Comparison of ENCODE assay signal across 22 cellular contexts in the genomic region with DNA sequence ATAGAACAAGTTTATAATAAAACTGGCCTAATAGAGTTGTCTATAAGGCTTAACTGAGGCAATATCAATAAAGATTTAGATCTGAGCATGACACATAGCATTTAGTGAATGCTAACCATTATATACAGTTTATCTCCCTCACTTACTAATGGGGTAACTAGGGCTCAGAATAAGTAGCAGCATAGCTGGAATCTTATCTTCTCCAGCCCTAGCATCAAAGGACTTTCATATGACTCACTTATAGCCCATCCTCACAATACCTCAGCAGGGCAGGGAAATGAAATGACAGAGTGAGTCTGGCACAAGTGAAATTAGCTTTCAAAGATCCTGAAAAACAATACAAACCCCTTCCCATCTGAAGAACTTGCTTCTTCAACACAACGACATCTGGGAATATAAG.
A peak's percentile ranks its signal among the peaks of the same experiment; 100 is the strongest.
DNase-seq lines count a peak whose midpoint lies in the region; ATAC-seq, FAIRE-seq and TF ChIP-seq lines count a peak whose summit lies in the region.
"Had no signal": no experiment of that assay in that cellular context is flagged by ENCODE, and none has a peak within 500 bp of the region (broad histone marks: within the 10 kb centered on the region; RNA-seq: fewer than 3 reads in every experiment).

No MANE protein-coding gene starts in this region.

- H3K4me1 Mint-ChIP-seq in astrocyte (ENCODE audit: low read depth, unreplicated experiment): no peaks in the 10 kb centered on the region
- no peaks in the 10 kb centered on the region for H3K4me1 Mint-ChIP-seq in stimulated activated naive CD8-positive, alpha-beta T cell treated with anti-CD3 and anti-CD28 coated beads, Interleukin-15, amount 100 ng/mL, for 72 hours
- H3K4me1 Mint-ChIP-seq in activated naive CD8-positive, alpha-beta T cell treated with anti-CD3 and anti-CD28 coated beads for 36 hours: no peaks in the 10 kb centered on the region

- H3K56ac ChIP-seq in mesendoderm (ENCODE audit: low read length): no peak overlapping the region

- H3K4me2 ChIP-seq in astrocyte (ENCODE audit: low read length): no peak overlapping the region
- no peak overlapping the region for H3K4me2 ChIP-seq in mesendoderm (ENCODE audit: low read length)

- no peak overlapping the region for H2AK5ac ChIP-seq in mesendoderm (ENCODE audit: low read length)

- DNase-seq in Daoy (ENCODE audit: low read depth): peak; percentile 6
- peak; percentile 40 for DNase-seq in NCI-H226
- DNase-seq in astrocyte (ENCODE audit: low read depth): peak; percentile 60
- peak; percentile 23 for DNase-seq in mesendoderm
- no peak for DNase-seq in NCI-H146 (lab: John Stamatoyannopoulos, UW)
- DNase-seq in stimulated activated naive CD8-positive, alpha-beta T cell treated with anti-CD3 and anti-CD28 coated beads, Interleukin-15, amount 100 ng/mL, for 72 hours: no peak
- no peak for DNase-seq in activated naive CD8-positive, alpha-beta T cell treated with anti-CD3 and anti-CD28 coated beads for 36 hours
- DNase-seq: ACHN; AML-193; Caco-2; CD4-positive, alpha-beta T cell; GDM1; GOT3; H7 had no signal

- no peak overlapping the region for H4K8ac ChIP-seq in mesendoderm (ENCODE audit: low read depth, low read length)

- no peak for ATAC-seq in stimulated activated naive CD8-positive, alpha-beta T cell treated with anti-CD3 and anti-CD28 coated beads, Interleukin-15, amount 100 ng/mL, for 72 hours
- ATAC-seq in GM19463 (IDR thresholded peaks at IDR 0.05; ENCODE audit: unreplicated experiment): no peak
- ATAC-seq: HepG2 had no signal

- no peaks in the 10 kb centered on the region for H3K79me1 ChIP-seq in mesendoderm (ENCODE audit: low read length)

- H2BK120ac ChIP-seq in mesendoderm (ENCODE audit: low read depth, low read length): no peak overlapping the region

- WGBS in mesendoderm (ENCODE audit: extremely low coverage, insufficient coverage, low lambda C conversion rate): no CpG with 5 or more reads among the region's 1 CpG

- H3K18ac ChIP-seq in mesendoderm (ENCODE audit: low read length): no peak overlapping the region

- FAIRE-seq in astrocyte (lab: Jason Lieb, UNC): no peak
- FAIRE-seq: A204.1, D721Med, GM12892, GM18507 had no signal

- H3K23ac ChIP-seq in mesendoderm (ENCODE audit: low read length): no peak overlapping the region

- H3K27me3 ChIP-seq in astrocyte (ENCODE audit: insufficient read depth, low read length) (no peaks in the 10 kb centered on the region), mesendoderm (ENCODE audit: insufficient read depth, low read length, poor library complexity) (no peaks in the 10 kb centered on the region)

- H3K79me2 ChIP-seq in astrocyte (ENCODE audit: insufficient read depth, low read length) (no peaks in the 10 kb centered on the region), mesendoderm (ENCODE audit: control insufficient read depth, insufficient read depth, low read length) (no peaks in the 10 kb centered on the region)

- H3K36me3 ChIP-seq in astrocyte (ENCODE audit: insufficient read depth, low read length): no peaks in the 10 kb centered on the region
- H3K36me3 ChIP-seq in mesendoderm (ENCODE audit: control insufficient read depth, insufficient read depth, low read length): no peaks in the 10 kb centered on the region

- H3K4me1 ChIP-seq in astrocyte (ENCODE audit: insufficient read depth, low read length) (peaks cover 7% of the 10 kb centered on the region), mesendoderm (ENCODE audit: control insufficient read depth, low read depth, low read length) (no peaks in the 10 kb centered on the region)

- H2BK15ac ChIP-seq in mesendoderm (replicated peaks; ENCODE audit: low read depth): no peak overlapping the region

- H3K27ac ChIP-seq in astrocyte (ENCODE audit: low read depth, low read length): no peak overlapping the region
- no peak overlapping the region for H3K27ac ChIP-seq in mesendoderm (ENCODE audit: low read depth, low read length)
- H3K27ac ChIP-seq: C4-2B had no signal

- H3K4me3 ChIP-seq in astrocyte (ENCODE audit: insufficient read depth, low read depth, low read length) (no peak overlapping the region), mesendoderm (ENCODE audit: low read length) (no peak overlapping the region)

- no peak overlapping the region for H4K5ac ChIP-seq in mesendoderm (ENCODE audit: low read length)

- H3K27me3 Mint-ChIP-seq in astrocyte (ENCODE audit: low read depth, unreplicated experiment): no peaks in the 10 kb centered on the region
- no peaks in the 10 kb centered on the region for H3K27me3 Mint-ChIP-seq in stimulated activated naive CD8-positive, alpha-beta T cell treated with anti-CD3 and anti-CD28 coated beads, Interleukin-15, amount 100 ng/mL, for 72 hours
- peaks cover 9% of the 10 kb centered on the region for H3K27me3 Mint-ChIP-seq in activated naive CD8-positive, alpha-beta T cell treated with anti-CD3 and anti-CD28 coated beads for 36 hours
- H3K27me3 Mint-ChIP-seq: CD4-positive, alpha-beta T cell had no signal

- H3K9me3 Mint-ChIP-seq in astrocyte (ENCODE audit: unreplicated experiment): no peaks in the 10 kb centered on the region
- H3K9me3 Mint-ChIP-seq in stimulated activated naive CD8-positive, alpha-beta T cell treated with anti-CD3 and anti-CD28 coated beads, Interleukin-15, amount 100 ng/mL, for 72 hours: no peaks in the 10 kb centered on the region
- H3K9me3 Mint-ChIP-seq in activated naive CD8-positive, alpha-beta T cell treated with anti-CD3 and anti-CD28 coated beads for 36 hours: peaks cover 1% of the 10 kb centered on the region
- H3K9me3 Mint-ChIP-seq: CD4-positive, alpha-beta T cell; IgD-negative memory B cell had no signal

- H3K27ac Mint-ChIP-seq in astrocyte (ENCODE audit: unreplicated experiment): no peak overlapping the region
- no peak overlapping the region for H3K27ac Mint-ChIP-seq in stimulated activated naive CD8-positive, alpha-beta T cell treated with anti-CD3 and anti-CD28 coated beads, Interleukin-15, amount 100 ng/mL, for 72 hours
- no peak overlapping the region for H3K27ac Mint-ChIP-seq in activated naive CD8-positive, alpha-beta T cell treated with anti-CD3 and anti-CD28 coated beads for 36 hours
- H3K27ac Mint-ChIP-seq: CD4-positive, alpha-beta T cell; IgD-negative memory B cell had no signal

- H4K20me1 ChIP-seq in astrocyte (ENCODE audit: insufficient read depth, low read length): no peaks in the 10 kb centered on the region

- no peaks in the 10 kb centered on the region for H3K36me3 Mint-ChIP-seq in astrocyte (ENCODE audit: low read depth, unreplicated experiment)
- H3K36me3 Mint-ChIP-seq in activated naive CD8-positive, alpha-beta T cell treated with anti-CD3 and anti-CD28 coated beads for 36 hours: no peaks in the 10 kb centered on the region

- TF ChIP-seq CTCF in astrocyte (IDR thresholded peaks at IDR 0.05; ENCODE audit: insufficient read depth, low read depth, low read length): no peak

- no peak overlapping the region for H2BK5ac ChIP-seq in mesendoderm (ENCODE audit: low read length)

- no peak overlapping the region for H2AFZ ChIP-seq in astrocyte (ENCODE audit: low read depth, low read length)

- H3K4ac ChIP-seq in mesendoderm (ENCODE audit: low read depth, low read length): no peak overlapping the region

- no peak overlapping the region for H3K4me3 Mint-ChIP-seq in astrocyte (ENCODE audit: unreplicated experiment)
- no peak overlapping the region for H3K4me3 Mint-ChIP-seq in stimulated activated naive CD8-positive, alpha-beta T cell treated with anti-CD3 and anti-CD28 coated beads, Interleukin-15, amount 100 ng/mL, for 72 hours
- H3K4me3 Mint-ChIP-seq in activated naive CD8-positive, alpha-beta T cell treated with anti-CD3 and anti-CD28 coated beads for 36 hours: no peak overlapping the region
- H3K4me3 Mint-ChIP-seq: CD4-positive, alpha-beta T cell; IgD-negative memory B cell had no signal

- H3K9ac ChIP-seq in astrocyte (ENCODE audit: low read length): no peak overlapping the region
- no peak overlapping the region for H3K9ac ChIP-seq in mesendoderm (ENCODE audit: low read length)

- no peaks in the 10 kb centered on the region for H3K9me3 ChIP-seq in astrocyte (ENCODE audit: insufficient read depth, low read depth, low read length)
- H3K9me3 ChIP-seq: Caco-2 had no signal

Comparison
In these comparisons a context has a peak if more than half of its experiments do, and no peak if none do; other contexts are left out.
1. DNase-seq: peak in Daoy (single experiment), NCI-H226 (single experiment), astrocyte (single experiment) and mesendoderm (single experiment); none in NCI-H146 (single experiment), stimulated activated naive CD8-positive, alpha-beta T cell treated with anti-CD3 and anti-CD28 coated beads, Interleukin-15, amount 100 ng/mL, for 72 hours (0 of 2) and activated naive CD8-positive, alpha-beta T cell treated with anti-CD3 and anti-CD28 coated beads for 36 hours (single experiment).